1 cellular context compared by ENCODE assay signal in genomic region chr6:162621246-162621645, GRCh38.
TF ChIP-seq lines count a peak whose summit lies in the region.

No MANE protein-coding gene starts in this region.

TF ChIP-seq in WTC11, 78 proteins besides CTCF, POLR2A, EP300 and RAD21 (continued from another document):
- TF ChIP-seq ARID4B (CRISPR knock-in tag; IDR thresholded peaks at IDR 0.05; ENCODE audit: borderline replicate concordance) = no peak
- no peak for TF ChIP-seq ELF4 (CRISPR knock-in tag; IDR thresholded peaks at IDR 0.05; ENCODE audit: low read depth)
- no peak for TF ChIP-seq ZNF219 (CRISPR knock-in tag; IDR thresholded peaks at IDR 0.05; ENCODE audit: borderline replicate concordance)
- no peak for TF ChIP-seq NR3C1 (CRISPR knock-in tag; conservative IDR thresholded peaks at IDR 0.05; ENCODE audit: low read depth)
- TF ChIP-seq ZNF232 (CRISPR knock-in tag; IDR thresholded peaks at IDR 0.05) = no peak
- no peak for TF ChIP-seq AR (CRISPR knock-in tag; IDR thresholded peaks at IDR 0.05)
- TF ChIP-seq ZMAT4 (CRISPR knock-in tag; IDR thresholded peaks at IDR 0.05) = no peak
- TF ChIP-seq ERG (CRISPR knock-in tag; IDR thresholded peaks at IDR 0.05) = no peak
- no peak for TF ChIP-seq TP53 (CRISPR knock-in tag; IDR thresholded peaks at IDR 0.05)
- no peak for TF ChIP-seq NFE2L1 (CRISPR knock-in tag; IDR thresholded peaks at IDR 0.05)
- TF ChIP-seq E2F5 (CRISPR knock-in tag; IDR thresholded peaks at IDR 0.05) = no peak
